2 cellular contexts compared by ENCODE assay signal in genomic region chr16:89586853-89587252, GRCh38.
TF ChIP-seq lines count a peak whose summit lies in the region.

No MANE protein-coding gene starts in this region.

TF ChIP-seq in HCT116, 20 proteins besides CTCF, POLR2A, EP300 and RAD21 (continued from another document):
- TF ChIP-seq ZFX (IDR thresholded peaks at IDR 0.05): no peak
- TF ChIP-seq REST (IDR thresholded peaks at IDR 0.05; ENCODE audit: low read depth): no peak
- no peak for TF ChIP-seq SRF (IDR thresholded peaks at IDR 0.05; ENCODE audit: low read depth)
- no peak for TF ChIP-seq ZBTB33 (IDR thresholded peaks at IDR 0.05; ENCODE audit: extremely low read depth, insufficient replicate concordance, low read length)
- no peak for TF ChIP-seq CEBPB (IDR thresholded peaks at IDR 0.05; ENCODE audit: low read depth)
- no peak for TF ChIP-seq ELF1 (IDR thresholded peaks at IDR 0.05; ENCODE audit: borderline replicate concordance, low read depth)
- no peak for TF ChIP-seq SIN3A (IDR thresholded peaks at IDR 0.05; ENCODE audit: low read depth)
- TF ChIP-seq EZH2 (IDR thresholded peaks at IDR 0.05): no peak
- TF ChIP-seq POLR2AphosphoS5 (IDR thresholded peaks at IDR 0.05; ENCODE audit: low read depth, low read length): no peak
- TF ChIP-seq ZNF274 (IDR thresholded peaks at IDR 0.05; ENCODE audit: low read depth, low read length): no peak
- TF ChIP-seq FOSL1 (IDR thresholded peaks at IDR 0.05; ENCODE audit: low read depth): no peak
- no peak for TF ChIP-seq CBX3 (IDR thresholded peaks at IDR 0.05; ENCODE audit: low read depth)

TF ChIP-seq in GM23338, 12 proteins besides CTCF, POLR2A, EP300 and RAD21 (continued from another document):
- TF ChIP-seq ZNF462 (CRISPR knock-in tag; IDR thresholded peaks at IDR 0.05): no peak
